In genomic region chr9:81393985-81394811, GRCh38 we compare ENCODE assay signal across 13 cellular contexts.
DNase-seq lines count a peak whose midpoint lies in the region; ATAC-seq, FAIRE-seq and TF ChIP-seq lines count a peak whose summit lies in the region.
"Had no signal": no experiment of that assay in that cellular context is flagged by ENCODE, and none has a peak within 500 bp of the region (broad histone marks: within the 10 kb centered on the region; RNA-seq: fewer than 3 reads in every experiment).

No MANE protein-coding gene starts in this region.

- in situ Hi-C loops in HepG2 (cut with HindIII; ENCODE audit: extremely low pct_ligation_motif_present, low pct_unique_long_range_greater_than_20kb): no loop called here

- CTCF ChIA-PET in HepG2 (lab: Yijun Ruan, JAX; ENCODE audit: low intra/inter-chr PET ratio, low total read pairs): no interaction called here

- no peak overlapping the region for H2BK5ac ChIP-seq in neuronal stem cell (ENCODE audit: low read length)

- no peak overlapping the region for H3K23ac ChIP-seq in neuronal stem cell (ENCODE audit: low read depth, low read length, poor library complexity)

- WGBS in liver: 31% methylated on average over 6 of the region's 6 CpGs
- 26% methylated on average over 6 of the region's 6 CpGs for WGBS in HepG2 (ENCODE audit: low lambda C conversion rate)
- WGBS in neuronal stem cell (ENCODE audit: extremely low coverage in 2 of 2, insufficient read length in 2 of 2, insufficient replicate concordance in 1 of 2), 2 donors: no CpG with 5 or more reads among the region's 6 CpGs

- H4K8ac ChIP-seq in neuronal stem cell (ENCODE audit: low read depth, low read length): no peak overlapping the region

- TF ChIP-seq RAD21 in liver (IDR thresholded peaks at IDR 0.05) (peak; percentile 53 to 65), HepG2 (CRISPR knock-in tag; IDR thresholded peaks at IDR 0.05) (no peak)

- H3K4me1 ChIP-seq in liver (ENCODE audit: control insufficient read depth in 4 of 4, insufficient read depth in 4 of 4, low read length in 3 of 4) (peaks cover 6 to 19% (median 13%) of the 10 kb centered on the region in 4 donors), HepG2 (ENCODE audit: insufficient read depth, low read length) (no peaks in the 10 kb centered on the region), neuronal stem cell (ENCODE audit: control insufficient read depth in 2 of 2, insufficient read depth in 1 of 2, low read depth in 1 of 2, low read length in 2 of 2) (peaks cover 0 to 20% of the 10 kb centered on the region in 2 donors)

- no peak overlapping the region for H3K4ac ChIP-seq in neuronal stem cell (ENCODE audit: low read length)

- intact Hi-C loops in HepG2 (cut with micrococcal nuclease; ENCODE audit: unreplicated experiment): no loop called here

- no peak for FAIRE-seq in HepG2 (lab: Jason Lieb, UNC)

- DNase-seq in HepG2 (ENCODE audit: low spot score) (no peak), fibroblast of peridontal ligament (ENCODE audit: extremely low read depth) (peak; percentile 92), neuronal stem cell (ENCODE audit: low spot score) (no peak), NCI-H774 (lab: John Stamatoyannopoulos, UW) (no peak), NCI-H2227 (lab: John Stamatoyannopoulos, UW; ENCODE audit: unreplicated experiment) (no peak)
- DNase-seq: activated CD4-positive, CD25-positive, alpha-beta regulatory T cell; caudate nucleus; kidney glomerular epithelial cell; PC-9; stimulated activated CD4-positive, alpha-beta T cell treated with anti-CD3 and anti-CD28 coated beads, Interleukin-4, amount 100 ng/mL, for 4 hours had no signal

- H2BK120ac ChIP-seq in neuronal stem cell (ENCODE audit: low read depth, low read length): no peak overlapping the region

- TF ChIP-seq EP300 in HepG2 (IDR thresholded peaks at IDR 0.05; ENCODE audit: low read depth in 2 of 2, low read length in 2 of 2): no peak
- TF ChIP-seq EP300 in HepG2 (CRISPR knock-in tag; IDR thresholded peaks at IDR 0.05; ENCODE audit: borderline replicate concordance): no peak

- H4K20me1 ChIP-seq in HepG2 (ENCODE audit: insufficient read depth, low read length): no peaks in the 10 kb centered on the region

- H2BK15ac ChIP-seq in neuronal stem cell (ENCODE audit: low read length): no peak overlapping the region

- no peak overlapping the region for H4K91ac ChIP-seq in neuronal stem cell (ENCODE audit: low read depth, low read length, poor library complexity)

- H3K4me3 ChIP-seq in liver (ENCODE audit: low read depth in 1 of 3, low read length in 3 of 3): peak overlapping the region in 1 of 3 donors; percentile 6
- no peak overlapping the region for H3K4me3 ChIP-seq in HepG2 (replicated peaks in 1 of 3; ENCODE audit: insufficient read depth in 1 of 3, low read depth in 2 of 3, low read length in 3 of 3)
- no peak overlapping the region for H3K4me3 ChIP-seq in neuronal stem cell (ENCODE audit: low read length in 2 of 2)
- H3K4me3 ChIP-seq: PC-9 had no signal

- no peaks in the 10 kb centered on the region for H3K27me3 ChIP-seq in liver (ENCODE audit: control insufficient read depth in 4 of 4, insufficient read depth in 4 of 4, low read length in 3 of 4)
- H3K27me3 ChIP-seq in HepG2 (ENCODE audit: control insufficient read depth in 1 of 2, insufficient read depth in 2 of 2, low read length in 2 of 2): peaks cover 0 to 5% of the 10 kb centered on the region in 2 experiments; a peak in 2 of 5 replicates
- no peaks in the 10 kb centered on the region for H3K27me3 ChIP-seq in neuronal stem cell (ENCODE audit: control insufficient read depth in 3 of 3, insufficient read depth in 3 of 3, low read depth in 1 of 3, low read length in 3 of 3)

- POLR2A ChIA-PET in HepG2 (lab: Yijun Ruan, JAX): no interaction called here

- TF ChIP-seq POLR2A in HepG2 (IDR thresholded peaks at IDR 0.05; ENCODE audit: insufficient read depth in 1 of 2, low read depth in 2 of 2, low read length in 2 of 2): no peak

- no peak overlapping the region for H2AK5ac ChIP-seq in neuronal stem cell (ENCODE audit: low read depth, low read length)

- H3K79me1 ChIP-seq in neuronal stem cell (ENCODE audit: low read depth, low read length): no peaks in the 10 kb centered on the region

- H3K79me2 ChIP-seq in HepG2 (ENCODE audit: insufficient read depth, low read length): no peaks in the 10 kb centered on the region

- no peak overlapping the region for H3K9ac ChIP-seq in liver (ENCODE audit: low read depth in 1 of 2, low read length in 2 of 2)
- no peak overlapping the region for H3K9ac ChIP-seq in HepG2 (ENCODE audit: insufficient read depth, low read depth, low read length)
- no peak overlapping the region for H3K9ac ChIP-seq in neuronal stem cell (ENCODE audit: low read depth, low read length, poor library complexity)

- H2BK12ac ChIP-seq in neuronal stem cell (ENCODE audit: low read length): peak overlapping the region; percentile 25

- no peak overlapping the region for H3K4me2 ChIP-seq in HepG2 (ENCODE audit: low read depth, low read length)
- no peak overlapping the region for H3K4me2 ChIP-seq in neuronal stem cell (ENCODE audit: insufficient read depth, low read length, poor library complexity, severe bottlenecking)
- H3K4me2 ChIP-seq: PC-9 had no signal

- H3K14ac ChIP-seq in neuronal stem cell (ENCODE audit: low read length): no peak overlapping the region

- H2AFZ ChIP-seq in HepG2 (ENCODE audit: low read length) (no peak overlapping the region), neuronal stem cell (ENCODE audit: low read length) (no peak overlapping the region)
- H2AFZ ChIP-seq: PC-9 had no signal

- H3K36me3 ChIP-seq in liver (ENCODE audit: control insufficient read depth in 4 of 4, insufficient read depth in 3 of 4, low read depth in 1 of 4, low read length in 3 of 4): no peaks in the 10 kb centered on the region
- H3K36me3 ChIP-seq in HepG2 (replicated peaks in 1 of 2; ENCODE audit: control insufficient read depth in 1 of 2, insufficient read depth in 2 of 2, low read length in 2 of 2): no peaks in the 10 kb centered on the region
- H3K36me3 ChIP-seq in neuronal stem cell (replicated peaks in 1 of 2; ENCODE audit: control insufficient read depth in 2 of 2, insufficient read depth in 2 of 2, low read length in 2 of 2): no peaks in the 10 kb centered on the region

- ATAC-seq in HepG2 (no peak), HG03354 (IDR thresholded peaks at IDR 0.05; ENCODE audit: poor library complexity, severe bottlenecking, unreplicated experiment) (no peak), HG02852 (IDR thresholded peaks at IDR 0.05; ENCODE audit: unreplicated experiment) (no peak)

- H3K27ac ChIP-seq in liver (ENCODE audit: low read depth in 1 of 2, low read length in 2 of 2) (peak overlapping the region; percentile 82 to 91), HepG2 (ENCODE audit: extremely low read length, insufficient read depth, low read length) (no peak overlapping the region), neuronal stem cell (replicated peaks; ENCODE audit: low read length) (no peak overlapping the region)
- H3K27ac ChIP-seq: PC-9 had no signal

- peak; percentile 9 for TF ChIP-seq CTCF in liver (IDR thresholded peaks at IDR 0.05; ENCODE audit: low read depth, low read length, missing input control)
- no peak for TF ChIP-seq CTCF in HepG2 (CRISPR knock-in tag; IDR thresholded peaks at IDR 0.05)

- no peak overlapping the region for H3K18ac ChIP-seq in neuronal stem cell (ENCODE audit: low read length)

- BruUV-seq in HepG2 (replicated peaks; lab: Mats Ljungman, UMichigan): no TSS peak

- no peaks in the 10 kb centered on the region for H3K9me3 ChIP-seq in liver (ENCODE audit: control insufficient read depth in 4 of 4, low read length in 3 of 4)
- no peaks in the 10 kb centered on the region for H3K9me3 ChIP-seq in HepG2 (ENCODE audit: low read length)
- no peaks in the 10 kb centered on the region for H3K9me3 ChIP-seq in neuronal stem cell (replicated peaks in 1 of 2; ENCODE audit: control insufficient read depth in 2 of 2, insufficient read depth in 1 of 2, low read depth in 1 of 2, low read length in 2 of 2)

TF ChIP-seq in liver, 16 proteins besides CTCF, POLR2A, EP300 and RAD21 (continues in another document):
- TF ChIP-seq HNF4A (conservative IDR thresholded peaks at IDR 0.05): peak; percentile 89 to 91
- TF ChIP-seq FOXA2 (IDR thresholded peaks at IDR 0.05): peak; percentile 29
- peak; percentile 85 for TF ChIP-seq SP1 (IDR thresholded peaks at IDR 0.05)
- peak; percentile 79 for TF ChIP-seq ATF3 (IDR thresholded peaks at IDR 0.05)
- TF ChIP-seq JUND (IDR thresholded peaks at IDR 0.05): peak; percentile 87 to 93

TF ChIP-seq in HepG2, 621 proteins besides CTCF, POLR2A, EP300 and RAD21 (continues in another document):
- no peak for TF ChIP-seq ZNF792 (CRISPR knock-in tag; IDR thresholded peaks at IDR 0.05)
- TF ChIP-seq ZNF576 (CRISPR knock-in tag; IDR thresholded peaks at IDR 0.05): no peak
- TF ChIP-seq RNF219 (CRISPR knock-in tag; IDR thresholded peaks at IDR 0.05): no peak
- TF ChIP-seq ZBTB14 (CRISPR knock-in tag; IDR thresholded peaks at IDR 0.05): no peak
- TF ChIP-seq CCDC6 (CRISPR knock-in tag; IDR thresholded peaks at IDR 0.05): no peak

Comparison
In these comparisons a context has a peak if more than half of its experiments do, and no peak if none do; other contexts are left out.
1. H3K27ac ChIP-seq: peak in liver (2 of 2); none in HepG2 (single experiment) and neuronal stem cell (single experiment).